In the genomic region with DNA sequence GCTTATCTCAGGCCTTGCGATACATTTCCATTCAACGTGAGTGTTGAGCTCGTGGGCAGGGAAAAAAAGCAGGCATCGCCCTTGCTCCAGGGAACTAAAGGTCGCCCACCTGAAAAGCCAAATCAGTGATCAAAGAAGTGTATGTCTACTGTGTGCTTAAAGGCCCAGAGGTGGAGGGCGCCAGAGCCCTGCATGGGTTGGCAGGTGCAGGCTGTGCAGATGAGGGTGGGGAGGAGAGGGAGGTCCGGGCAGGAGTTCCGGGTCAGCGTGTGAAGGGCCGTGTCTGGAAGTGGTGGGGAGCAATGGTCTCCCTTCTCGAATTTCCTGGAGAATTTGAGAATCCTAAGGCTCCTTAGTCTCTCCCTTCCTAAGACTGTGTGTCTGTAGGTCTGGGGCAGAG, we compare ENCODE assay signal across 23 cellular contexts.
"Had no signal": no experiment of that assay in that cellular context is flagged by ENCODE, and none has a peak within 500 bp of the region (broad histone marks: within the 10 kb centered on the region; RNA-seq: fewer than 3 reads in every experiment).

No MANE protein-coding gene starts in this region.

- H3K36me3 ChIP-seq: adrenal gland, SJCRH30 had no signal

- H3K9me2 ChIP-seq: SK-N-SH had no signal

- H3K4me1 ChIP-seq: adrenal gland, SJCRH30 had no signal

- H3K9me3 ChIP-seq: adrenal gland, SJCRH30, SK-N-SH had no signal

- H3K4me2 ChIP-seq: KMS-11, SK-N-SH had no signal

- H3K36me3 Mint-ChIP-seq: activated naive CD4-positive, alpha-beta T cell treated with anti-CD3 and anti-CD28 coated beads, Interleukin-2, amount 10 ng/mL, durations not matched to agents 7 days and 5 days; activated naive CD8-positive, alpha-beta T cell treated with anti-CD3 and anti-CD28 coated beads, Interleukin-2, amount 10 ng/mL, durations not matched to agents 7 days and 5 days had no signal

- H3K27ac Mint-ChIP-seq: activated CD8-positive, alpha-beta T cell treated with anti-CD3 and anti-CD28 coated beads for 36 hours; activated naive CD4-positive, alpha-beta T cell treated with anti-CD3 and anti-CD28 coated beads, Interleukin-2, amount 10 ng/mL, durations not matched to agents 7 days and 5 days; activated naive CD8-positive, alpha-beta T cell treated with anti-CD3 and anti-CD28 coated beads, Interleukin-2, amount 10 ng/mL, durations not matched to agents 7 days and 5 days; activated T-cell treated with anti-CD3 and anti-CD28 coated beads, Interleukin-2, amount 50 U/mL, for 72 hours; activated T-helper 2 cell treated with anti-CD3 and anti-CD28 coated beads, Interferon-gamma antibody, Interleukin-2, Interleukin-4, amounts not matched to agents 10 μg/mL and 5 μg/mL and 100 μg/mL, durations not matched to agents 14 hours and 24 hours and 36 hours had no signal

- ATAC-seq: activated CD4-positive, CD25-positive, alpha-beta regulatory T cell treated with anti-CD3 and anti-CD28 coated beads, Interleukin-2, amount 50 U/mL, for 24 hours; activated CD8-positive, alpha-beta T cell treated with anti-CD3 and anti-CD28 coated beads for 36 hours; activated T-cell treated with anti-CD3 and anti-CD28 coated beads, Interleukin-2, amount 50 U/mL, for 72 hours; PC-3 had no signal

- H3K9ac ChIP-seq: KMS-11, SK-N-SH had no signal

- H3K27ac ChIP-seq: adrenal gland, KMS-11, SJCRH30, VCaP had no signal

- H3K9me3 Mint-ChIP-seq: activated CD8-positive, alpha-beta T cell treated with anti-CD3 and anti-CD28 coated beads for 36 hours; activated naive CD4-positive, alpha-beta T cell treated with anti-CD3 and anti-CD28 coated beads, Interleukin-2, amount 10 ng/mL, durations not matched to agents 7 days and 5 days; activated naive CD8-positive, alpha-beta T cell treated with anti-CD3 and anti-CD28 coated beads, Interleukin-2, amount 10 ng/mL, durations not matched to agents 7 days and 5 days; activated T-cell treated with anti-CD3 and anti-CD28 coated beads, Interleukin-2, amount 50 U/mL, for 72 hours; activated T-helper 2 cell treated with anti-CD3 and anti-CD28 coated beads, Interferon-gamma antibody, Interleukin-2, Interleukin-4, amounts not matched to agents 10 μg/mL and 5 μg/mL and 100 μg/mL, durations not matched to agents 14 hours and 24 hours and 36 hours had no signal

- H3K4me3 Mint-ChIP-seq: activated CD8-positive, alpha-beta T cell treated with anti-CD3 and anti-CD28 coated beads for 36 hours; activated naive CD4-positive, alpha-beta T cell treated with anti-CD3 and anti-CD28 coated beads, Interleukin-2, amount 10 ng/mL, durations not matched to agents 7 days and 5 days; activated naive CD8-positive, alpha-beta T cell treated with anti-CD3 and anti-CD28 coated beads, Interleukin-2, amount 10 ng/mL, durations not matched to agents 7 days and 5 days; activated T-cell treated with anti-CD3 and anti-CD28 coated beads, Interleukin-2, amount 50 U/mL, for 72 hours had no signal

- H3K4me3 ChIP-seq: adrenal gland, SJCRH30 had no signal

- DNase-seq: activated CD4-positive, alpha-beta T cell treated with anti-CD3 and anti-CD28 coated beads for 4 hours; activated CD8-positive, alpha-beta memory T cell treated with anti-CD3 and anti-CD28 coated beads, Interleukin-2, amount 50 U/mL, for 4 hours; activated CD8-positive, alpha-beta T cell treated with anti-CD3 and anti-CD28 coated beads for 36 hours; activated gamma-delta T cell treated with Interleukin-2 at 50 U/mL for 16 hours; activated naive CD4-positive, alpha-beta T cell treated with anti-CD3 and anti-CD28 coated beads, Interleukin-2, amount 10 ng/mL, durations not matched to agents 7 days and 5 days; activated naive CD8-positive, alpha-beta T cell treated with anti-CD3 and anti-CD28 coated beads, Interleukin-2, amount 10 ng/mL, durations not matched to agents 7 days and 5 days; activated T-cell treated with anti-CD3 and anti-CD28 coated beads, Interleukin-2, amount 50 U/mL, for 72 hours; adrenal gland; MV-4-11; NCI-H1105; NCI-H1436; NCI-H1694 treated with DMSO at 0.1 percent for 48 hours; NCI-H2029 treated with DMSO at 0.1 percent for 48 hours; NCI-H446; NCI-H524; PC-3; SJCRH30; SK-N-SH; T-helper 1 cell had no signal
